ENCODE assay signal across 8 cellular contexts in genomic region chr6:26058477-26059033, GRCh38. TPM values are rescaled to one million over a fixed set of nuclear protein-coding genes. Genes with fewer than 3 reads are reported as not detected.
DNase-seq lines count a peak whose midpoint lies in the region; ATAC-seq and TF ChIP-seq lines count a peak whose summit lies in the region.
"Not testable (repeated sequence)": the region's sequence is repeated elsewhere in the genome, so short reads cannot be mapped to it uniquely, and the experiment has no call there.

No MANE protein-coding gene starts in this region.

- peak overlapping the region; percentile 58 for H3K27ac Mint-ChIP-seq in Calu3 (ENCODE audit: unreplicated experiment)
- peak overlapping the region; percentile 65 for H3K27ac Mint-ChIP-seq in activated CD4-positive, alpha-beta T cell treated with anti-CD3 and anti-CD28 coated beads for 36 hours
- H3K27ac Mint-ChIP-seq in activated naive CD4-positive, alpha-beta T cell treated with anti-CD3 and anti-CD28 coated beads, Interleukin-2, amount 50 U/mL, for 24 hours: peak overlapping the region; percentile 47
- peak overlapping the region; percentile 57 for H3K27ac Mint-ChIP-seq in central memory CD8-positive, alpha-beta T cell (ENCODE audit: low read depth)
- peak overlapping the region; percentile 42 for H3K27ac Mint-ChIP-seq in nephron progenitor cell

- not testable (repeated sequence) for DNase-seq in Calu3; RWPE1 (ENCODE audit: low spot score); activated CD4-positive, alpha-beta T cell treated with anti-CD3 and anti-CD28 coated beads for 36 hours; central memory CD8-positive, alpha-beta T cell (ENCODE audit: low spot score in 2 of 2); nephron progenitor cell

- not testable (repeated sequence) for H3K9me3 ChIP-seq in HEK293 (ENCODE audit: control insufficient read depth, insufficient read depth, low read depth, low read length)

- CTCF ChIA-PET in Calu3 (lab: Charles Lee): not testable (repeated sequence)
- CTCF ChIA-PET in HEK293 (lab: Yijun Ruan, JAX) (interaction anchor here (0.6 to 26.4 kb wide), 6 partner anchors 11 to 1146 kb away, joined by 3 to 724 read pairs (median 4); partner anchors contain the start of gene HFE), RWPE1 (lab: Yijun Ruan, JAX) (interaction anchor here (0.6 kb wide), 1 partner anchor 32 kb away, joined by 3 read pairs; no protein-coding TSS in a partner anchor)
- CTCF ChIA-PET in activated CD4-positive, alpha-beta T cell treated with anti-CD3 and anti-CD28 coated beads for 36 hours (lab: Charles Lee): interaction anchor here (0.6 to 17.8 kb wide), 4 partner anchors 10 to 37 kb away, joined by 3 to 376 read pairs (median 4); no protein-coding TSS in a partner anchor

- peaks cover 36% of the 10 kb centered on the region for H3K36me3 Mint-ChIP-seq in Calu3 (ENCODE audit: insufficient read depth, unreplicated experiment)
- peaks cover 11% of the 10 kb centered on the region for H3K36me3 Mint-ChIP-seq in activated CD4-positive, alpha-beta T cell treated with anti-CD3 and anti-CD28 coated beads for 36 hours (ENCODE audit: low read depth)
- not testable (repeated sequence) for H3K36me3 Mint-ChIP-seq in activated naive CD4-positive, alpha-beta T cell treated with anti-CD3 and anti-CD28 coated beads, Interleukin-2, amount 50 U/mL, for 24 hours; nephron progenitor cell (ENCODE audit: low read depth)
- H3K36me3 Mint-ChIP-seq in central memory CD8-positive, alpha-beta T cell (ENCODE audit: insufficient read depth): peaks cover 29% of the 10 kb centered on the region

- not testable (repeated sequence) for H3K36me3 ChIP-seq in HEK293 (ENCODE audit: control insufficient read depth in 2 of 2, insufficient read depth in 1 of 2, low read length in 2 of 2)

- TF ChIP-seq CTCF in 22Rv1 (IDR thresholded peaks at IDR 0.05); Calu3 (IDR thresholded peaks at IDR 0.05; ENCODE audit: unreplicated experiment); HEK293 (tag by site-specific recombination; IDR thresholded peaks at IDR 0.05); RWPE1 (conservative IDR thresholded peaks at IDR 0.05; ENCODE audit: low read depth); nephron progenitor cell (IDR thresholded peaks at IDR 0.05): not testable (repeated sequence)

- H3K4me1 Mint-ChIP-seq in Calu3 (ENCODE audit: low read depth, unreplicated experiment): peaks cover 37% of the 10 kb centered on the region
- peaks cover 10% of the 10 kb centered on the region for H3K4me1 Mint-ChIP-seq in activated CD4-positive, alpha-beta T cell treated with anti-CD3 and anti-CD28 coated beads for 36 hours
- peaks cover 15% of the 10 kb centered on the region for H3K4me1 Mint-ChIP-seq in activated naive CD4-positive, alpha-beta T cell treated with anti-CD3 and anti-CD28 coated beads, Interleukin-2, amount 50 U/mL, for 24 hours
- H3K4me1 Mint-ChIP-seq in central memory CD8-positive, alpha-beta T cell: peaks cover 26% of the 10 kb centered on the region
- peaks cover 44% of the 10 kb centered on the region for H3K4me1 Mint-ChIP-seq in nephron progenitor cell

- not testable (repeated sequence) for H3K27me3 Mint-ChIP-seq in Calu3 (ENCODE audit: unreplicated experiment); activated CD4-positive, alpha-beta T cell treated with anti-CD3 and anti-CD28 coated beads for 36 hours; activated naive CD4-positive, alpha-beta T cell treated with anti-CD3 and anti-CD28 coated beads, Interleukin-2, amount 50 U/mL, for 24 hours; central memory CD8-positive, alpha-beta T cell; nephron progenitor cell (ENCODE audit: low read depth, poor library complexity)

- H3K4me1 ChIP-seq in HEK293 (ENCODE audit: control insufficient read depth, insufficient read depth, low read length): not testable (repeated sequence)

- H3K9me3 Mint-ChIP-seq in Calu3 (ENCODE audit: low read depth, unreplicated experiment); activated CD4-positive, alpha-beta T cell treated with anti-CD3 and anti-CD28 coated beads for 36 hours (ENCODE audit: low read depth); activated naive CD4-positive, alpha-beta T cell treated with anti-CD3 and anti-CD28 coated beads, Interleukin-2, amount 50 U/mL, for 24 hours; central memory CD8-positive, alpha-beta T cell; nephron progenitor cell: not testable (repeated sequence)

- not testable (repeated sequence) for ATAC-seq in activated CD4-positive, alpha-beta T cell treated with anti-CD3 and anti-CD28 coated beads for 36 hours; central memory CD8-positive, alpha-beta T cell (replicated peaks; ENCODE audit: extremely low read depth, poor library complexity, severe bottlenecking)

- intact Hi-C loops in Calu3 (cut with micrococcal nuclease; ENCODE audit: unreplicated experiment): loop anchor here (5.0 kb wide), 2 partner anchors 64 to 139 kb away; a partner anchor contains a TSS
- intact Hi-C loops in activated CD4-positive, alpha-beta T cell treated with anti-CD3 and anti-CD28 coated beads for 36 hours (cut with DNase I, micrococcal nuclease): loop anchor here (5.0 kb wide), 2 partner anchors 139 to 214 kb away; a partner anchor contains a TSS

- H3K4me3 Mint-ChIP-seq in Calu3 (ENCODE audit: low read depth, unreplicated experiment); activated CD4-positive, alpha-beta T cell treated with anti-CD3 and anti-CD28 coated beads for 36 hours; activated naive CD4-positive, alpha-beta T cell treated with anti-CD3 and anti-CD28 coated beads, Interleukin-2, amount 50 U/mL, for 24 hours; central memory CD8-positive, alpha-beta T cell; nephron progenitor cell: not testable (repeated sequence)

- H3K27ac ChIP-seq in 22Rv1 (peak overlapping the region; percentile 99; the same call in 1 of the 2 replicates), RWPE1 (peak overlapping the region; percentile 32)
- not testable (repeated sequence) for H3K27ac ChIP-seq in HEK293 (ENCODE audit: extremely low read depth, low read depth, low read length)

- H3K4me3 ChIP-seq in HEK293 (ENCODE audit: low read depth, low read length): not testable (repeated sequence)

- POLR2A ChIA-PET in HEK293 (lab: Yijun Ruan, JAX): interaction anchor here (1.0 to 1.3 kb wide), 3 partner anchors 38 to 66 kb away, joined by 3 to 4 read pairs (median 3); a partner anchor contains a TSS
- POLR2A ChIA-PET in RWPE1 (lab: Yijun Ruan, JAX; ENCODE audit: low non-redundant PET): not testable (repeated sequence)
- POLR2A ChIA-PET in activated CD4-positive, alpha-beta T cell treated with anti-CD3 and anti-CD28 coated beads for 36 hours (lab: Charles Lee): interaction anchor here (0.8 to 1.2 kb wide), 2 partner anchors 25 to 32 kb away, joined by 3 to 5 read pairs; a partner anchor contains a TSS

- not testable (repeated sequence) for BruUV-seq in Calu3 (replicated peaks; lab: Mats Ljungman, UMichigan)

TF ChIP-seq in HEK293, 187 proteins besides CTCF, POLR2A, EP300 and RAD21:
- peak; percentile 81 for TF ChIP-seq ZNF121 (tag by site-specific recombination; IDR thresholded peaks at IDR 0.05)
- 0 out of 2 replicates have a peak, but pooled peaks have one; percentile 14 for TF ChIP-seq SCRT2 (tag by site-specific recombination; IDR thresholded peaks at IDR 0.05)

RNA-seq across cellular contexts. Expression of gene HFE, which starts 28.7 kb away (rescaled TPM):
- 24.9 and 27.1 TPM in 2 replicates for total RNA-seq in Calu3 (2022)
- 1 to 10 TPM; 1.1 to 1.4 TPM for total RNA-seq in activated CD4-positive, alpha-beta T cell treated with anti-CD3 and anti-CD28 coated beads for 36 hours

Comparison
In these comparisons a context has a peak if more than half of its experiments do, and no peak if none do; other contexts are left out.
1. RNA of gene HFE, which starts 28.7 kb away (total RNA-seq): 24.9 to 27.1 TPM in Calu3; 1.1 to 1.4 TPM in activated CD4-positive, alpha-beta T cell treated with anti-CD3 and anti-CD28 coated beads for 36 hours; every median in the first group is over 10 times any median in the second.
2. Peak in every context shown above with its lines, with median percentiles within 50 percentile points of each other: H3K27ac Mint-ChIP-seq.